27 cellular contexts compared by ENCODE assay signal in the genomic region with DNA sequence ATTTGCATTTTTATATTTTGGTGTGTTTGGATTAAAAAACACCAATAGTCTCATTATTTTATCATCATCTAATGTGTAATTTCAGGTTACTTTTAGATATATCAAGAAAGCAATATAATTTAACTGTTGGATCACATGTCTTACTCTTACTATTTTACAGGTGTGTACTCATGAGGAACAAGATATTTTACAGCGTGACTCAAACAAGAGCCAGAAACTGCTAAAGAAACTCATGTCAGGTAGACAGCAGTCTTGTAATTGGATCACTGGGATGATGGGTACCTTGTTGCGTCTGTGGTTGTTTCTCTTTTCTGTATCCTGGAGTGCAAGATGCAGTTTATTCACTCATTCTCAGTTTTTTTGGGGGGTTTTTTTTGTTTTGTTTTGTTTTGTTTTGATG. TPM values are rescaled to one million over a fixed set of nuclear protein-coding genes. Genes with fewer than 3 reads are reported as not detected.
"Had no signal": no experiment of that assay in that cellular context is flagged by ENCODE, and none has a peak within 500 bp of the region (broad histone marks: within the 10 kb centered on the region; RNA-seq: fewer than 3 reads in every experiment).

No MANE protein-coding gene starts in this region.

- ATAC-seq: activated CD8-positive, alpha-beta memory T cell treated with anti-CD3 and anti-CD28 coated beads, Interleukin-2, amount 10 ng/mL, durations not matched to agents 7 days and 5 days; activated CD8-positive, alpha-beta T cell treated with anti-CD3 and anti-CD28 coated beads, Interleukin-2, amount 10 ng/mL, durations not matched to agents 7 days and 5 days; activated naive CD4-positive, alpha-beta T cell treated with anti-CD3 and anti-CD28 coated beads, Interleukin-2, amount 50 U/mL, for 72 hours; activated T-helper 17 cell treated with anti-CD3 and anti-CD28 coated beads, Interleukin-2, amount 50 U/mL, for 72 hours; esophagus mucosa; WTC11 had no signal

- H3K27me3 Mint-ChIP-seq: activated CD4-positive, alpha-beta memory T cell treated with anti-CD3 and anti-CD28 coated beads for 36 hours; activated CD8-positive, alpha-beta memory T cell treated with anti-CD3 and anti-CD28 coated beads, Interleukin-2, amount 10 ng/mL, durations not matched to agents 7 days and 5 days; activated naive CD8-positive, alpha-beta T cell treated with anti-CD3 and anti-CD28 coated beads, Interleukin-2, amount 10 ng/mL, durations not matched to agents 7 days and 5 days; activated T-cell treated with anti-CD3 and anti-CD28 coated beads, Interleukin-2, amount 50 U/mL, for 24 hours; activated T-helper 17 cell treated with anti-CD3 and anti-CD28 coated beads, Interleukin-2, amount 50 U/mL, for 72 hours; brain; central memory CD8-positive, alpha-beta T cell; dendritic cell treated with granulocyte-macrophage colony-stimulating factor and Interleukin-4, amounts not matched to agents 40 ng/mL and 50 ng/mL, for 4 days had no signal

- H3K36me3 Mint-ChIP-seq: activated naive CD4-positive, alpha-beta T cell treated with anti-CD3 and anti-CD28 coated beads, Interleukin-2, amount 50 U/mL, for 72 hours had no signal

- H3K4me3 Mint-ChIP-seq: activated CD4-positive, alpha-beta memory T cell treated with anti-CD3 and anti-CD28 coated beads for 36 hours; activated CD8-positive, alpha-beta memory T cell treated with anti-CD3 and anti-CD28 coated beads, Interleukin-2, amount 10 ng/mL, durations not matched to agents 7 days and 5 days; activated CD8-positive, alpha-beta T cell treated with anti-CD3 and anti-CD28 coated beads, Interleukin-2, amount 10 ng/mL, durations not matched to agents 7 days and 5 days; activated naive CD4-positive, alpha-beta T cell treated with anti-CD3 and anti-CD28 coated beads for 36 hours; activated naive CD8-positive, alpha-beta T cell treated with anti-CD3 and anti-CD28 coated beads, Interleukin-2, amount 10 ng/mL, durations not matched to agents 7 days and 5 days; activated T-cell treated with anti-CD3 and anti-CD28 coated beads, Interleukin-2, amount 50 U/mL, for 24 hours; activated T-helper 17 cell treated with anti-CD3 and anti-CD28 coated beads, Interleukin-2, amount 50 U/mL, for 72 hours; brain; central memory CD8-positive, alpha-beta T cell; dendritic cell treated with granulocyte-macrophage colony-stimulating factor and Interleukin-4, amounts not matched to agents 40 ng/mL and 50 ng/mL, for 4 days; endodermal cell; WTC11 had no signal

- H3K27ac ChIP-seq: ascending aorta, coronary artery, dorsolateral prefrontal cortex had no signal

- DNase-seq: activated CD4-positive, alpha-beta memory T cell treated with anti-CD3 and anti-CD28 coated beads for 36 hours; activated CD4-positive, alpha-beta T cell treated with anti-CD3 and anti-CD28 coated beads for 1 hour; activated CD4-positive, alpha-beta T cell treated with anti-CD3 and anti-CD28 coated beads for 4 hours; activated CD8-positive, alpha-beta memory T cell treated with anti-CD3 and anti-CD28 coated beads, Interleukin-2, amount 10 ng/mL, durations not matched to agents 7 days and 5 days; activated CD8-positive, alpha-beta memory T cell treated with anti-CD3 and anti-CD28 coated beads, Interleukin-2, amount 50 U/mL, for 4 hours; activated CD8-positive, alpha-beta T cell treated with anti-CD3 and anti-CD28 coated beads, Interleukin-2, amount 10 ng/mL, durations not matched to agents 7 days and 5 days; activated effector memory CD4-positive, alpha-beta T cell treated with Interleukin-2 at 50 U/mL for 16 hours; activated gamma-delta T cell treated with Interleukin-2 at 50 U/mL for 16 hours; activated naive CD4-positive, alpha-beta T cell treated with anti-CD3 and anti-CD28 coated beads for 36 hours; activated naive CD8-positive, alpha-beta T cell treated with anti-CD3 and anti-CD28 coated beads, Interleukin-2, amount 10 ng/mL, durations not matched to agents 7 days and 5 days; activated T-cell treated with anti-CD3 and anti-CD28 coated beads, Interleukin-2, amount 50 U/mL, for 24 hours; dorsolateral prefrontal cortex; effector memory CD4-positive, alpha-beta T cell; endodermal cell; foreskin fibroblast; head of caudate nucleus; hippocampal formation; T-helper 2 cell had no signal

- H3K9me3 Mint-ChIP-seq: activated CD4-positive, alpha-beta memory T cell treated with anti-CD3 and anti-CD28 coated beads for 36 hours; activated naive CD4-positive, alpha-beta T cell treated with anti-CD3 and anti-CD28 coated beads for 36 hours; activated naive CD4-positive, alpha-beta T cell treated with anti-CD3 and anti-CD28 coated beads, Interleukin-2, amount 50 U/mL, for 72 hours; activated naive CD8-positive, alpha-beta T cell treated with anti-CD3 and anti-CD28 coated beads, Interleukin-2, amount 10 ng/mL, durations not matched to agents 7 days and 5 days; activated T-cell treated with anti-CD3 and anti-CD28 coated beads, Interleukin-2, amount 50 U/mL, for 24 hours; activated T-helper 17 cell treated with anti-CD3 and anti-CD28 coated beads, Interleukin-2, amount 50 U/mL, for 72 hours; brain; central memory CD8-positive, alpha-beta T cell; dendritic cell treated with granulocyte-macrophage colony-stimulating factor and Interleukin-4, amounts not matched to agents 40 ng/mL and 50 ng/mL, for 4 days; endodermal cell; WTC11 had no signal

- H3K4me1 Mint-ChIP-seq: activated CD8-positive, alpha-beta memory T cell treated with anti-CD3 and anti-CD28 coated beads, Interleukin-2, amount 10 ng/mL, durations not matched to agents 7 days and 5 days; activated naive CD8-positive, alpha-beta T cell treated with anti-CD3 and anti-CD28 coated beads, Interleukin-2, amount 10 ng/mL, durations not matched to agents 7 days and 5 days; activated T-helper 17 cell treated with anti-CD3 and anti-CD28 coated beads, Interleukin-2, amount 50 U/mL, for 72 hours; brain; central memory CD8-positive, alpha-beta T cell; endodermal cell; WTC11 had no signal

- H3K27ac Mint-ChIP-seq: activated CD4-positive, alpha-beta memory T cell treated with anti-CD3 and anti-CD28 coated beads for 36 hours; activated CD8-positive, alpha-beta memory T cell treated with anti-CD3 and anti-CD28 coated beads, Interleukin-2, amount 10 ng/mL, durations not matched to agents 7 days and 5 days; activated CD8-positive, alpha-beta T cell treated with anti-CD3 and anti-CD28 coated beads, Interleukin-2, amount 10 ng/mL, durations not matched to agents 7 days and 5 days; activated naive CD4-positive, alpha-beta T cell treated with anti-CD3 and anti-CD28 coated beads for 36 hours; activated naive CD8-positive, alpha-beta T cell treated with anti-CD3 and anti-CD28 coated beads, Interleukin-2, amount 10 ng/mL, durations not matched to agents 7 days and 5 days; activated T-cell treated with anti-CD3 and anti-CD28 coated beads, Interleukin-2, amount 50 U/mL, for 24 hours; activated T-helper 17 cell treated with anti-CD3 and anti-CD28 coated beads, Interleukin-2, amount 50 U/mL, for 72 hours; brain; dendritic cell treated with granulocyte-macrophage colony-stimulating factor and Interleukin-4, amounts not matched to agents 40 ng/mL and 50 ng/mL, for 4 days; endodermal cell; WTC11 had no signal

- H3K4me3 ChIP-seq: ascending aorta, coronary artery, dorsolateral prefrontal cortex had no signal

RNA-seq across cellular contexts. Expression of a gene that starts 19.3 kb away (rescaled TPM):
- total RNA-seq: ascending aorta had no signal
